ENCODE assay signal across 8 cellular contexts in genomic region chr9:126805546-126806262, GRCh38. TPM values are rescaled to one million over a fixed set of nuclear protein-coding genes. Genes with fewer than 3 reads are reported as not detected.
DNase-seq lines count a peak whose midpoint lies in the region; ATAC-seq, FAIRE-seq and TF ChIP-seq lines count a peak whose summit lies in the region.

No MANE protein-coding gene starts in this region.

- TF ChIP-seq CTCF in BJ (IDR thresholded peaks at IDR 0.05; ENCODE audit: insufficient read depth, low read depth, low read length), result no peak
- TF ChIP-seq CTCF in astrocyte of the spinal cord (IDR thresholded peaks at IDR 0.05; ENCODE audit: low read depth, low read length), result no peak
- TF ChIP-seq CTCF in kidney (IDR thresholded peaks at IDR 0.05; ENCODE audit: borderline replicate concordance, extremely low read depth, insufficient read depth), result no peak

- ATAC-seq in GM19324 (IDR thresholded peaks at IDR 0.05; ENCODE audit: low FRiP score, unreplicated experiment) (peak; percentile 40), HG03520 (IDR thresholded peaks at IDR 0.05; ENCODE audit: unreplicated experiment) (peak; percentile 66)

- peak overlapping the region; percentile 91 for H3K4me3 ChIP-seq in BJ (ENCODE audit: low read depth, low read length)
- H3K4me3 ChIP-seq in astrocyte of the spinal cord (ENCODE audit: low read depth, low read length), result peak overlapping the region; percentile 91
- peak overlapping the region; percentile 95 to 97 for H3K4me3 ChIP-seq in kidney (ENCODE audit: low read length in 2 of 2)

- H3K27me3 ChIP-seq in BJ (ENCODE audit: control insufficient read depth, insufficient read depth, low read length), result no peaks in the 10 kb centered on the region

- intact Hi-C loops in kidney (cut with DNase I), result no loop called here

- H3K36me3 ChIP-seq in BJ (ENCODE audit: control insufficient read depth, insufficient read depth, low read length) (0 out of 2 replicates have a peak, but pooled peaks cover 2% of the 10 kb centered on the region), kidney (ENCODE audit: control insufficient read depth in 1 of 2, insufficient read depth in 2 of 2, low read length in 2 of 2) (peaks cover 0 to 9% of the 10 kb centered on the region in 2 donors)

- in situ Hi-C loops in astrocyte of the spinal cord (cut with HindIII; ENCODE audit: low sequenced_read_pairs), result no loop called here

- DNase-seq in BJ (ENCODE audit: low read depth), result no peak
- DNase-seq in T-helper 22 cell (ENCODE audit: low read depth), result peak; percentile 76
- DNase-seq in astrocyte of the spinal cord (ENCODE audit: low read depth, low spot score), result peak; percentile 28
- peak; percentile 84 for DNase-seq in kidney
- DNase-seq in stimulated activated CD4-positive, alpha-beta T cell treated with anti-CD3 and anti-CD28 coated beads, Interleukin-4, amount 100 ng/mL, for 1 hour, result peak; percentile 70
- no peak for DNase-seq in midbrain (lab: John Stamatoyannopoulos, UW)

- H3K9ac ChIP-seq in kidney (ENCODE audit: low read length in 2 of 2), result peak overlapping the region; percentile 88 to 98

- CTCF ChIA-PET in BJ (lab: Yijun Ruan, JAX), result interaction anchor here (0.6 to 1.7 kb wide), 7 partner anchors 17 to 315 kb away, joined by 3 to 5 read pairs (median 3); no protein-coding TSS in a partner anchor

- peak overlapping the region; percentile 86 to 93 for H3K27ac ChIP-seq in kidney (ENCODE audit: low read depth in 2 of 2, low read length in 2 of 2)

- H3K4me1 ChIP-seq in kidney (ENCODE audit: control insufficient read depth in 1 of 2, insufficient read depth in 1 of 2, low read depth in 1 of 2, low read length in 2 of 2), result peaks cover 9 to 12% of the 10 kb centered on the region in 2 donors

- POLR2A ChIA-PET in BJ (lab: Charles Lee), result no interaction called here

- no peak for FAIRE-seq in kidney (lab: Jason Lieb, UNC)

- no peaks in the 10 kb centered on the region for H3K9me3 ChIP-seq in kidney (ENCODE audit: control insufficient read depth in 1 of 2, low read length in 2 of 2)

RNA-seq across cellular contexts. Expression of gene ZBTB43, which starts 0.9 kb away (rescaled TPM):
- 4.6 and 9.6 TPM in 2 replicates for polyA plus RNA-seq in BJ (2011; rRNA removed)
- 4.0 and 4.3 TPM in 2 replicates for polyA minus RNA-seq in BJ (2011; rRNA and poly(A)+ RNA removed)
- total RNA-seq in kidney, result 18.8 TPM
- 6.6 TPM for polyA plus RNA-seq in kidney (ENCODE audit: insufficient read depth, low read depth, low replicate concordance)

RNA-seq across cellular contexts. Expression of gene ZBTB34, which starts 54.7 kb away (rescaled TPM):
- polyA plus RNA-seq in BJ (2011; rRNA removed) (4.2 and 5.5 TPM in 2 replicates), kidney (ENCODE audit: insufficient read depth, low read depth, low replicate concordance) (2.5 TPM)
- 6.6 and 8.5 TPM in 2 replicates for polyA minus RNA-seq in BJ (2011; rRNA and poly(A)+ RNA removed)
- 12.5 TPM for total RNA-seq in kidney

Comparison
In these comparisons a context has a peak if more than half of its experiments do, and no peak if none do; other contexts are left out.
1. DNase-seq: peak in T-helper 22 cell (single experiment), astrocyte of the spinal cord (single experiment), kidney (single experiment) and stimulated activated CD4-positive, alpha-beta T cell treated with anti-CD3 and anti-CD28 coated beads, Interleukin-4, amount 100 ng/mL, for 1 hour (single experiment); none in BJ (single experiment) and midbrain (single experiment).
2. Peak in every context shown above with its lines, with median percentiles within 50 percentile points of each other: H3K4me3 ChIP-seq.